In genomic region chr1:153977250-153978240, GRCh38 we compare ENCODE assay signal across 1 cellular context.
TF ChIP-seq lines count a peak whose summit lies in the region.

Gene JTB, minus strand, starts transcription at chr1:153977674. Its CDS starts 422 bp downstream, at chr1:153977252.

TF ChIP-seq in K562, 482 proteins besides CTCF, POLR2A, EP300 and RAD21 (continued from another document and continues in another):
- TF ChIP-seq, protein P1, sequence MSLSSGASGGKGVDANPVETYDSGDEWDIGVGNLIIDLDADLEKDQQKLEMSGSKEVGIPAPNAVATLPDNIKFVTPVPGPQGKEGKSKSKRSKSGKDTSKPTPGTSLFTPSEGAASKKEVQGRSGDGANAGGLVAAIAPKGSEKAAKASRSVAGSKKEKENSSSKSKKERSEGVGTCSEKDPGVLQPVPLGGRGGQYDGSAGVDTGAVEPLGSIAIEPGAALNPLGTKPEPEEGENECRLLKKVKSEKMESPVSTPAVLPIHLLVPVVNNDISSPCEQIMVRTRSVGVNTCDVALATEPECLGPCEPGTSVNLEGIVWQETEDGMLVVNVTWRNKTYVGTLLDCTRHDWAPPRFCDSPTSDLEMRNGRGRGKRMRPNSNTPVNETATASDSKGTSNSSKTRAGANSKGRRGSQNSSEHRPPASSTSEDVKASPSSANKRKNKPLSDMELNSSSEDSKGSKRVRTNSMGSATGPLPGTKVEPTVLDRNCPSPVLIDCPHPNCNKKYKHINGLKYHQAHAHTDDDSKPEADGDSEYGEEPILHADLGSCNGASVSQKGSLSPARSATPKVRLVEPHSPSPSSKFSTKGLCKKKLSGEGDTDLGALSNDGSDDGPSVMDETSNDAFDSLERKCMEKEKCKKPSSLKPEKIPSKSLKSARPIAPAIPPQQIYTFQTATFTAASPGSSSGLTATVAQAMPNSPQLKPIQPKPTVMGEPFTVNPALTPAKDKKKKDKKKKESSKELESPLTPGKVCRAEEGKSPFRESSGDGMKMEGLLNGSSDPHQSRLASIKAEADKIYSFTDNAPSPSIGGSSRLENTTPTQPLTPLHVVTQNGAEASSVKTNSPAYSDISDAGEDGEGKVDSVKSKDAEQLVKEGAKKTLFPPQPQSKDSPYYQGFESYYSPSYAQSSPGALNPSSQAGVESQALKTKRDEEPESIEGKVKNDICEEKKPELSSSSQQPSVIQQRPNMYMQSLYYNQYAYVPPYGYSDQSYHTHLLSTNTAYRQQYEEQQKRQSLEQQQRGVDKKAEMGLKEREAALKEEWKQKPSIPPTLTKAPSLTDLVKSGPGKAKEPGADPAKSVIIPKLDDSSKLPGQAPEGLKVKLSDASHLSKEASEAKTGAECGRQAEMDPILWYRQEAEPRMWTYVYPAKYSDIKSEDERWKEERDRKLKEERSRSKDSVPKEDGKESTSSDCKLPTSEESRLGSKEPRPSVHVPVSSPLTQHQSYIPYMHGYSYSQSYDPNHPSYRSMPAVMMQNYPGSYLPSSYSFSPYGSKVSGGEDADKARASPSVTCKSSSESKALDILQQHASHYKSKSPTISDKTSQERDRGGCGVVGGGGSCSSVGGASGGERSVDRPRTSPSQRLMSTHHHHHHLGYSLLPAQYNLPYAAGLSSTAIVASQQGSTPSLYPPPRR (CRISPR knock-in tag; IDR thresholded peaks at IDR 0.05; ENCODE audit: borderline replicate concordance): peak; percentile 67; the same call in 1 of the 2 replicates
- TF ChIP-seq ATF1 (CRISPR knock-in tag; IDR thresholded peaks at IDR 0.05) (no peak; the same call in 1 of the 2 replicates), ATF1 (tag; IDR thresholded peaks at IDR 0.05) (peak; percentile 81), MCM7 (IDR thresholded peaks at IDR 0.05) (no peak), SRF (CRISPR knock-in tag; IDR thresholded peaks at IDR 0.05) (no peak; a peak in 1 of 4 replicates), MTF1 (CRISPR knock-in tag; IDR thresholded peaks at IDR 0.05; ENCODE audit: borderline replicate concordance) (no peak), GTF2E2 (tag; IDR thresholded peaks at IDR 0.05) (peak; percentile 52; the same call in 1 of the 2 replicates), SIX5 (IDR thresholded peaks at IDR 0.05; ENCODE audit: borderline replicate concordance in 1 of 2, insufficient read depth in 1 of 2, low read depth in 1 of 2, low read length in 2 of 2) (peak; percentile 72), FOXK2 (conservative IDR thresholded peaks at IDR 0.05 in 1 of 2, IDR thresholded peaks at IDR 0.05 in 1 of 2; ENCODE audit: low read depth in 2 of 2) (no peak), KLF13 (tag; IDR thresholded peaks at IDR 0.05; ENCODE audit: borderline replicate concordance, low read depth) (no peak), MYC (IDR thresholded peaks at IDR 0.05; ENCODE audit: low read depth, low read length) (peak; percentile 8; the same call in 1 of the 2 replicates), MYC (CRISPR knock-in tag; IDR thresholded peaks at IDR 0.05; ENCODE audit: borderline replicate concordance, low read depth) (no peak; the same call in 1 of the 2 replicates), ZNF282 (CRISPR knock-in tag; IDR thresholded peaks at IDR 0.05) (no peak), IFI16 (CRISPR knock-in tag; IDR thresholded peaks at IDR 0.05) (no peak), ZNF830 (CRISPR knock-in tag; IDR thresholded peaks at IDR 0.05) (0 out of 2 replicates have a peak, but pooled peaks have one; percentile 24), ZBTB1 (CRISPR knock-in tag; IDR thresholded peaks at IDR 0.05; ENCODE audit: borderline replicate concordance, low read depth) (no peak), MAFG (tag; conservative IDR thresholded peaks at IDR 0.05) (no peak), ZEB2 (IDR thresholded peaks at IDR 0.05) (no peak), OTX1 (CRISPR knock-in tag; IDR thresholded peaks at IDR 0.05) (no peak; the same call in 1 of the 2 replicates), TSC22D4 (tag; IDR thresholded peaks at IDR 0.05) (no peak), ZBTB8A (IDR thresholded peaks at IDR 0.05; ENCODE audit: partially characterized antibody) (no peak), KLF10 (CRISPR knock-in tag; IDR thresholded peaks at IDR 0.05) (no peak), TOE1 (IDR thresholded peaks at IDR 0.05; ENCODE audit: borderline replicate concordance) (peak; percentile 42; the same call in 1 of the 2 replicates), TOE1 (CRISPR knock-in tag; IDR thresholded peaks at IDR 0.05; ENCODE audit: borderline replicate concordance, low read depth) (peak; percentile 86; the same call in 1 of the 2 replicates), ZKSCAN1 (IDR thresholded peaks at IDR 0.05; ENCODE audit: low read depth, low read length) (no peak), ZKSCAN3 (CRISPR knock-in tag; IDR thresholded peaks at IDR 0.05) (no peak), ZNF655 (CRISPR knock-in tag; IDR thresholded peaks at IDR 0.05) (no peak), ZNF436 (CRISPR knock-in tag; IDR thresholded peaks at IDR 0.05) (no peak), ZNF785 (CRISPR knock-in tag; IDR thresholded peaks at IDR 0.05) (no peak), HDAC8 (tag; IDR thresholded peaks at IDR 0.05) (no peak), POLR3G (IDR thresholded peaks at IDR 0.05; ENCODE audit: extremely low read depth, insufficient read length, insufficient replicate concordance) (no peak), LEF1 (IDR thresholded peaks at IDR 0.05) (no peak), SUPT5H (IDR thresholded peaks at IDR 0.05) (peak; percentile 77), ELF1 (tag; IDR thresholded peaks at IDR 0.05) (peak; percentile 87), NEUROD1 (IDR thresholded peaks at IDR 0.05; ENCODE audit: borderline replicate concordance, low read depth, low read length, partially characterized antibody) (no peak), ELK3 (CRISPR knock-in tag; IDR thresholded peaks at IDR 0.05) (no peak), KLF1 (tag; IDR thresholded peaks at IDR 0.05) (peak; percentile 48; the same call in 1 of the 2 replicates), ZNF165 (CRISPR knock-in tag; IDR thresholded peaks at IDR 0.05; ENCODE audit: borderline replicate concordance) (no peak), NONO (IDR thresholded peaks at IDR 0.05; ENCODE audit: low read depth in 2 of 2, low read length in 1 of 2) (peak in 1 of 2 experiments; percentile 22; a peak in 1 of 4 replicates), POLR2B (IDR thresholded peaks at IDR 0.05; ENCODE audit: low read depth, partially characterized antibody) (peak; percentile 55), ZNF511 (CRISPR knock-in tag; IDR thresholded peaks at IDR 0.05) (peak; percentile 16; the same call in 1 of the 2 replicates)
- TF ChIP-seq, protein P2, sequence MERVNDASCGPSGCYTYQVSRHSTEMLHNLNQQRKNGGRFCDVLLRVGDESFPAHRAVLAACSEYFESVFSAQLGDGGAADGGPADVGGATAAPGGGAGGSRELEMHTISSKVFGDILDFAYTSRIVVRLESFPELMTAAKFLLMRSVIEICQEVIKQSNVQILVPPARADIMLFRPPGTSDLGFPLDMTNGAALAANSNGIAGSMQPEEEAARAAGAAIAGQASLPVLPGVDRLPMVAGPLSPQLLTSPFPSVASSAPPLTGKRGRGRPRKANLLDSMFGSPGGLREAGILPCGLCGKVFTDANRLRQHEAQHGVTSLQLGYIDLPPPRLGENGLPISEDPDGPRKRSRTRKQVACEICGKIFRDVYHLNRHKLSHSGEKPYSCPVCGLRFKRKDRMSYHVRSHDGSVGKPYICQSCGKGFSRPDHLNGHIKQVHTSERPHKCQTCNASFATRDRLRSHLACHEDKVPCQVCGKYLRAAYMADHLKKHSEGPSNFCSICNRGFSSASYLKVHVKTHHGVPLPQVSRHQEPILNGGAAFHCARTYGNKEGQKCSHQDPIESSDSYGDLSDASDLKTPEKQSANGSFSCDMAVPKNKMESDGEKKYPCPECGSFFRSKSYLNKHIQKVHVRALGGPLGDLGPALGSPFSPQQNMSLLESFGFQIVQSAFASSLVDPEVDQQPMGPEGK (CRISPR knock-in tag; IDR thresholded peaks at IDR 0.05; ENCODE audit: borderline replicate concordance): no peak
- TF ChIP-seq, protein P3, sequence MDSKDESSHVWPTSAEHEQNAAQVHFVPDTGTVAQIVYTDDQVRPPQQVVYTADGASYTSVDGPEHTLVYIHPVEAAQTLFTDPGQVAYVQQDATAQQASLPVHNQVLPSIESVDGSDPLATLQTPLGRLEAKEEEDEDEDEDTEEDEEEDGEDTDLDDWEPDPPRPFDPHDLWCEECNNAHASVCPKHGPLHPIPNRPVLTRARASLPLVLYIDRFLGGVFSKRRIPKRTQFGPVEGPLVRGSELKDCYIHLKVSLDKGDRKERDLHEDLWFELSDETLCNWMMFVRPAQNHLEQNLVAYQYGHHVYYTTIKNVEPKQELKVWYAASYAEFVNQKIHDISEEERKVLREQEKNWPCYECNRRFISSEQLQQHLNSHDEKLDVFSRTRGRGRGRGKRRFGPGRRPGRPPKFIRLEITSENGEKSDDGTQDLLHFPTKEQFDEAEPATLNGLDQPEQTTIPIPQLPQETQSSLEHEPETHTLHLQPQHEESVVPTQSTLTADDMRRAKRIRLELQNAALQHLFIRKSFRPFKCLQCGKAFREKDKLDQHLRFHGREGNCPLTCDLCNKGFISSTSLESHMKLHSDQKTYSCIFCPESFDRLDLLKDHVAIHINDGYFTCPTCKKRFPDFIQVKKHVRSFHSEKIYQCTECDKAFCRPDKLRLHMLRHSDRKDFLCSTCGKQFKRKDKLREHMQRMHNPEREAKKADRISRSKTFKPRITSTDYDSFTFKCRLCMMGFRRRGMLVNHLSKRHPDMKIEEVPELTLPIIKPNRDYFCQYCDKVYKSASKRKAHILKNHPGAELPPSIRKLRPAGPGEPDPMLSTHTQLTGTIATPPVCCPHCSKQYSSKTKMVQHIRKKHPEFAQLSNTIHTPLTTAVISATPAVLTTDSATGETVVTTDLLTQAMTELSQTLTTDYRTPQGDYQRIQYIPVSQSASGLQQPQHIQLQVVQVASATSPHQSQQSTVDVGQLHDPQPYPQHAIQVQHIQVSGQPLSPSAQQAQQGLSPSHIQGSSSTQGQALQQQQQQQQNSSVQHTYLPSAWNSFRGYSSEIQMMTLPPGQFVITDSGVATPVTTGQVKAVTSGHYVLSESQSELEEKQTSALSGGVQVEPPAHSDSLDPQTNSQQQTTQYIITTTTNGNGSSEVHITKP (IDR thresholded peaks at IDR 0.05; ENCODE audit: partially characterized antibody): no peak
- TF ChIP-seq, protein P4, sequence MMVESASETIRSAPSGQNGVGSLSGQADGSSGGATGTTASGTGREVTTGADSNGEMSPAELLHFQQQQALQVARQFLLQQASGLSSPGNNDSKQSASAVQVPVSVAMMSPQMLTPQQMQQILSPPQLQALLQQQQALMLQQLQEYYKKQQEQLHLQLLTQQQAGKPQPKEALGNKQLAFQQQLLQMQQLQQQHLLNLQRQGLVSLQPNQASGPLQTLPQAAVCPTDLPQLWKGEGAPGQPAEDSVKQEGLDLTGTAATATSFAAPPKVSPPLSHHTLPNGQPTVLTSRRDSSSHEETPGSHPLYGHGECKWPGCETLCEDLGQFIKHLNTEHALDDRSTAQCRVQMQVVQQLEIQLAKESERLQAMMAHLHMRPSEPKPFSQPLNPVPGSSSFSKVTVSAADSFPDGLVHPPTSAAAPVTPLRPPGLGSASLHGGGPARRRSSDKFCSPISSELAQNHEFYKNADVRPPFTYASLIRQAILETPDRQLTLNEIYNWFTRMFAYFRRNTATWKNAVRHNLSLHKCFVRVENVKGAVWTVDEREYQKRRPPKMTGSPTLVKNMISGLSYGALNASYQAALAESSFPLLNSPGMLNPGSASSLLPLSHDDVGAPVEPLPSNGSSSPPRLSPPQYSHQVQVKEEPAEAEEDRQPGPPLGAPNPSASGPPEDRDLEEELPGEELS (CRISPR knock-in tag; IDR thresholded peaks at IDR 0.05; ENCODE audit: borderline replicate concordance): no peak
- TF ChIP-seq, protein P5, sequence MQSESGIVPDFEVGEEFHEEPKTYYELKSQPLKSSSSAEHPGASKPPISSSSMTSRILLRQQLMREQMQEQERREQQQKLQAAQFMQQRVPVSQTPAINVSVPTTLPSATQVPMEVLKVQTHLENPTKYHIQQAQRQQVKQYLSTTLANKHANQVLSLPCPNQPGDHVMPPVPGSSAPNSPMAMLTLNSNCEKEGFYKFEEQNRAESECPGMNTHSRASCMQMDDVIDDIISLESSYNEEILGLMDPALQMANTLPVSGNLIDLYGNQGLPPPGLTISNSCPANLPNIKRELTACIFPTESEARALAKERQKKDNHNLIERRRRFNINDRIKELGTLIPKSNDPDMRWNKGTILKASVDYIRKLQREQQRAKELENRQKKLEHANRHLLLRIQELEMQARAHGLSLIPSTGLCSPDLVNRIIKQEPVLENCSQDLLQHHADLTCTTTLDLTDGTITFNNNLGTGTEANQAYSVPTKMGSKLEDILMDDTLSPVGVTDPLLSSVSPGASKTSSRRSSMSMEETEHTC (IDR thresholded peaks at IDR 0.05): no peak
- TF ChIP-seq, protein P6, sequence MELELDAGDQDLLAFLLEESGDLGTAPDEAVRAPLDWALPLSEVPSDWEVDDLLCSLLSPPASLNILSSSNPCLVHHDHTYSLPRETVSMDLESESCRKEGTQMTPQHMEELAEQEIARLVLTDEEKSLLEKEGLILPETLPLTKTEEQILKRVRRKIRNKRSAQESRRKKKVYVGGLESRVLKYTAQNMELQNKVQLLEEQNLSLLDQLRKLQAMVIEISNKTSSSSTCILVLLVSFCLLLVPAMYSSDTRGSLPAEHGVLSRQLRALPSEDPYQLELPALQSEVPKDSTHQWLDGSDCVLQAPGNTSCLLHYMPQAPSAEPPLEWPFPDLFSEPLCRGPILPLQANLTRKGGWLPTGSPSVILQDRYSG (tag; conservative IDR thresholded peaks at IDR 0.05; ENCODE audit: low read depth): no peak
